Comparison of ENCODE assay signal across 1 cellular context in the genomic region with DNA sequence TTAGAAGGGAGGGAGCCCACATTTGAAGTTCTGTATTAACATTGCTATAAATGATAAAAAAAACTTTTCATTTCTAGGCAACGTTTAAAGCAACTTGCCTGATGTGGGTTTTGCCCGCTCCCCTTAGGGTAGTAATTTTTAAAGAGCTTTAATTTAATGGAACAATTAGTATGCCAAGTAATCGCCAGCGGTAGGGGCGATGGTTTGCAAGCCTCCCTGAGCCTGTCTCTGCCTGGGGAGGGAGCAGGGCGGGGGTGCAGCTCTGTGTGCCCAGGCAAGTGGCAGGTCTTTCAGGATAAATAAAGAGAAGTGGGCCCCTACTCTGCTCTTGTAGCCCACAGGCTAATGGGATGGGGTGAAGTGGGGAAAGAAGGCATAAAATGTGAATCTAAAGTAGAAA.
TF ChIP-seq lines count a peak whose summit lies in the region.

No MANE protein-coding gene starts in this region.

TF ChIP-seq in A549, 52 proteins besides CTCF, POLR2A, EP300 and RAD21 (continued from another document):
- TF ChIP-seq MAX (IDR thresholded peaks at IDR 0.05) (no peak), SREBF2 (IDR thresholded peaks at IDR 0.05) (no peak), ZC3H11A (IDR thresholded peaks at IDR 0.05) (no peak), FOXS1 (CRISPR knock-in tag; IDR thresholded peaks at IDR 0.05) (no peak), CBX2 (IDR thresholded peaks at IDR 0.05; ENCODE audit: borderline replicate concordance, low read depth) (no peak)
- TF ChIP-seq, protein P1, sequence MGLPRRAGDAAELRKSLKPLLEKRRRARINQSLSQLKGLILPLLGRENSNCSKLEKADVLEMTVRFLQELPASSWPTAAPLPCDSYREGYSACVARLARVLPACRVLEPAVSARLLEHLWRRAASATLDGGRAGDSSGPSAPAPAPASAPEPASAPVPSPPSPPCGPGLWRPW (IDR thresholded peaks at IDR 0.05) = no peak
